ENCODE assay signal across 22 cellular contexts in genomic region chr5:61399679-61400078, GRCh38.
A peak's percentile ranks its signal among the peaks of the same experiment; 100 is the strongest.
DNase-seq lines count a peak whose midpoint lies in the region; FAIRE-seq and TF ChIP-seq lines count a peak whose summit lies in the region.
"Had no signal": no experiment of that assay in that cellular context is flagged by ENCODE, and none has a peak within 500 bp of the region (broad histone marks: within the 10 kb centered on the region; RNA-seq: fewer than 3 reads in every experiment).

No MANE protein-coding gene starts in this region.

- TF ChIP-seq CTCF in cardiac muscle cell (IDR thresholded peaks at IDR 0.05; ENCODE audit: low read depth, low read length) (no peak), left ventricle myocardium inferior (IDR thresholded peaks at IDR 0.05; ENCODE audit: borderline replicate concordance) (no peak), keratinocyte (optimal IDR thresholded peaks at IDR 0.05 in 1 of 3, IDR thresholded peaks at IDR 0.05 in 1 of 3, conservative IDR thresholded peaks at IDR 0.05 in 1 of 3; ENCODE audit: extremely low read depth in 1 of 3, insufficient read depth in 2 of 3, low read length in 3 of 3) (no peak), nephron (IDR thresholded peaks at IDR 0.05; ENCODE audit: unreplicated experiment in 3 of 3) (no peak), progenitor cell of endocrine pancreas (IDR thresholded peaks at IDR 0.05; ENCODE audit: unreplicated experiment) (no peak), sigmoid colon (IDR thresholded peaks at IDR 0.05) (no peak), D721Med (IDR thresholded peaks at IDR 0.05; ENCODE audit: insufficient read depth, missing control alignments) (no peak)

- no peak for DNase-seq in cardiac muscle cell (ENCODE audit: low read depth in 1 of 2, low spot score in 1 of 2)
- no peak for DNase-seq in left ventricle myocardium inferior
- no peak for DNase-seq in keratinocyte (ENCODE audit: low read depth, low spot score)
- no peak for DNase-seq in progenitor cell of endocrine pancreas (ENCODE audit: low spot score, unreplicated experiment)
- DNase-seq in sigmoid colon = no peak
- no peak for DNase-seq in D721Med (ENCODE audit: insufficient read length, low spot score)
- no peak for DNase-seq in mesenteric fat pad (ENCODE audit: low spot score)
- DNase-seq: Caco-2; CD8-positive, alpha-beta T cell; DMS153; DMS79; GDM1; H7; HFFc6 had no signal

- H3K9me1 ChIP-seq in keratinocyte (ENCODE audit: control insufficient read depth, extremely low read depth, insufficient read depth, low read length) = peaks cover under 1% of the 10 kb centered on the region

- 90 to 93% methylated on average over 5 of the region's 5 CpGs for WGBS in sigmoid colon, 2 donors

- H3K4me3 Mint-ChIP-seq in nephron (no peak overlapping the region), progenitor cell of endocrine pancreas (ENCODE audit: low read depth) (no peak overlapping the region)
- H3K4me3 Mint-ChIP-seq: CD14-positive monocyte; CD8-positive, alpha-beta T cell; GM23338; HFFc6 had no signal

- peak; percentile 70 for FAIRE-seq in keratinocyte (lab: Jason Lieb, UNC)
- no peak for FAIRE-seq in D721Med (lab: Jason Lieb, UNC)
- FAIRE-seq: A549, GM12892, GM18507 had no signal

- H2AFZ ChIP-seq in keratinocyte (ENCODE audit: control insufficient read depth, low read length) = no peak overlapping the region
- H2AFZ ChIP-seq: GM23338 had no signal

- H3K9me3 Mint-ChIP-seq in nephron (no peaks in the 10 kb centered on the region), progenitor cell of endocrine pancreas (ENCODE audit: low read depth) (peaks cover 3% of the 10 kb centered on the region)
- H3K9me3 Mint-ChIP-seq: CD8-positive, alpha-beta T cell; HFFc6 had no signal

- dilution Hi-C loops in keratinocyte (cut with MboI; ENCODE audit: extremely low pct_ligation_motif_present, low sequenced_read_pairs) = no loop called here

- peaks cover 3% of the 10 kb centered on the region for H3K27me3 Mint-ChIP-seq in nephron (ENCODE audit: low read depth)
- H3K27me3 Mint-ChIP-seq in progenitor cell of endocrine pancreas = no peaks in the 10 kb centered on the region

- intact Hi-C loops in left ventricle myocardium inferior (cut with micrococcal nuclease) (loop anchor here (10.0 kb wide), 1 partner anchor 65 kb away; the partner anchor contains the start of gene ZSWIM6), sigmoid colon (cut with DNase I) (no loop called here)

- TF ChIP-seq EP300 in sigmoid colon (IDR thresholded peaks at IDR 0.05) = no peak

- H3K36me3 ChIP-seq in cardiac muscle cell (no peaks in the 10 kb centered on the region), left ventricle myocardium inferior (no peaks in the 10 kb centered on the region), keratinocyte (ENCODE audit: control insufficient read depth in 2 of 2, extremely low read depth in 1 of 2, insufficient read depth in 2 of 2, low read length in 2 of 2) (no peaks in the 10 kb centered on the region), sigmoid colon (no peaks in the 10 kb centered on the region)

- H3K9ac ChIP-seq in keratinocyte (ENCODE audit: control insufficient read depth, extremely low read depth, insufficient read depth, low read length) = no peak overlapping the region
- H3K9ac ChIP-seq: BLaER1 had no signal

- H3K4me1 ChIP-seq in cardiac muscle cell (ENCODE audit: low read depth) (peaks cover 11% of the 10 kb centered on the region), left ventricle myocardium inferior (peaks cover 39% of the 10 kb centered on the region), keratinocyte (ENCODE audit: control insufficient read depth, extremely low read depth, insufficient read depth, low read length) (no peaks in the 10 kb centered on the region), sigmoid colon (peaks cover 0 to 51% (median 28%) of the 10 kb centered on the region in 4 donors)
- H3K4me1 ChIP-seq: Caco-2 had no signal

- H4K20me1 ChIP-seq in keratinocyte (ENCODE audit: control insufficient read depth, extremely low read depth, insufficient read depth, low read length) = peaks cover 3% of the 10 kb centered on the region

- TF ChIP-seq POLR2A in sigmoid colon (IDR thresholded peaks at IDR 0.05) = no peak

- H3K36me3 Mint-ChIP-seq in nephron (ENCODE audit: low read depth) = peaks cover 32% of the 10 kb centered on the region
- H3K36me3 Mint-ChIP-seq in progenitor cell of endocrine pancreas (ENCODE audit: insufficient read depth) = peaks cover 3% of the 10 kb centered on the region
- H3K36me3 Mint-ChIP-seq: CD8-positive, alpha-beta T cell had no signal

- no peaks in the 10 kb centered on the region for H3K27me3 ChIP-seq in cardiac muscle cell
- no peaks in the 10 kb centered on the region for H3K27me3 ChIP-seq in left ventricle myocardium inferior (ENCODE audit: low read depth)
- no peaks in the 10 kb centered on the region for H3K27me3 ChIP-seq in keratinocyte (ENCODE audit: control insufficient read depth, extremely low read depth, insufficient read depth, low read length)
- no peaks in the 10 kb centered on the region for H3K27me3 ChIP-seq in sigmoid colon
- H3K27me3 ChIP-seq: BLaER1 had no signal

- H3K27ac Mint-ChIP-seq in nephron (peak overlapping the region in 2 of 3 experiments; percentile 23 to 33), progenitor cell of endocrine pancreas (peak overlapping the region; percentile 50)
- H3K27ac Mint-ChIP-seq: CD8-positive, alpha-beta T cell; GM23338; HFFc6 had no signal

- no peak overlapping the region for H3K4me2 ChIP-seq in keratinocyte (ENCODE audit: control insufficient read depth, extremely low read depth, insufficient read depth, low read depth, low read length)
- H3K4me2 ChIP-seq: A549, BLaER1, GM23338 had no signal

- no peaks in the 10 kb centered on the region for H3K9me3 ChIP-seq in cardiac muscle cell (ENCODE audit: low read depth)
- no peaks in the 10 kb centered on the region for H3K9me3 ChIP-seq in left ventricle myocardium inferior (replicated peaks)
- no peaks in the 10 kb centered on the region for H3K9me3 ChIP-seq in keratinocyte (ENCODE audit: control insufficient read depth, low read depth, low read length)
- no peaks in the 10 kb centered on the region for H3K9me3 ChIP-seq in sigmoid colon
- H3K9me3 ChIP-seq: A549, BLaER1 had no signal

- H3K79me2 ChIP-seq in keratinocyte (ENCODE audit: control insufficient read depth, insufficient read depth, low read length) = peaks cover 55% of the 10 kb centered on the region

- H3K27ac ChIP-seq in cardiac muscle cell (peak overlapping the region; percentile 50), left ventricle myocardium inferior (replicated peaks) (no peak overlapping the region), keratinocyte (ENCODE audit: control insufficient read depth, insufficient read depth, low read length) (no peak overlapping the region), sigmoid colon (no peak overlapping the region)
- H3K27ac ChIP-seq: 22Rv1, BLaER1 had no signal

- no peak overlapping the region for H3K4me3 ChIP-seq in cardiac muscle cell
- no peak overlapping the region for H3K4me3 ChIP-seq in left ventricle myocardium inferior
- H3K4me3 ChIP-seq in keratinocyte (ENCODE audit: control insufficient read depth in 2 of 3, extremely low read depth in 1 of 3, insufficient read depth in 2 of 3, low read depth in 1 of 3, low read length in 3 of 3) = no peak overlapping the region
- H3K4me3 ChIP-seq in sigmoid colon = no peak overlapping the region
- H3K4me3 ChIP-seq: A549, BLaER1, GM23338 had no signal

- H3K4me1 Mint-ChIP-seq in nephron (peaks cover 48% of the 10 kb centered on the region), progenitor cell of endocrine pancreas (ENCODE audit: low read depth) (peaks cover 32% of the 10 kb centered on the region)
